Comparison of ENCODE assay signal across 9 cellular contexts in genomic region chr2:238321467-238321866, GRCh38. TPM values are rescaled to one million over a fixed set of nuclear protein-coding genes. Genes with fewer than 3 reads are reported as not detected.
DNase-seq lines count a peak whose midpoint lies in the region; ATAC-seq and TF ChIP-seq lines count a peak whose summit lies in the region.
"Had no signal": no experiment of that assay in that cellular context is flagged by ENCODE, and none has a peak within 500 bp of the region (broad histone marks: within the 10 kb centered on the region; RNA-seq: fewer than 3 reads in every experiment).

No MANE protein-coding gene starts in this region.

- no peak for TF ChIP-seq CTCF in Loucy (conservative IDR thresholded peaks at IDR 0.05; ENCODE audit: low read length)
- no peak for TF ChIP-seq CTCF in neural cell (IDR thresholded peaks at IDR 0.05; ENCODE audit: poor library complexity, severe bottlenecking)
- TF ChIP-seq CTCF in left lung (IDR thresholded peaks at IDR 0.05): no peak

- H3K36me3 ChIP-seq in BLaER1 treated with 17β-estradiol and CSF1 and Interleukin-3, amounts not matched to agents 10 nM and 100 nM: peaks cover 6 to 23% (median 13%) of the 10 kb centered on the region in 11 experiments; a peak in 20 of 22 replicates
- H3K36me3 ChIP-seq in Loucy (ENCODE audit: insufficient read depth, low read length) (no peaks in the 10 kb centered on the region), duodenal mucosa (ENCODE audit: control insufficient read depth in 1 of 2, insufficient read depth in 2 of 2, low read length in 2 of 2) (peaks cover 0 to 3% of the 10 kb centered on the region in 2 donors), neural cell (ENCODE audit: insufficient read depth, low read length) (peaks cover 7% of the 10 kb centered on the region), left lung (peaks cover 0 to under 1% of the 10 kb centered on the region in 2 donors)

- ATAC-seq in HG03025 (IDR thresholded peaks at IDR 0.05; ENCODE audit: low FRiP score, unreplicated experiment): no peak
- no peak for ATAC-seq in HG03520 (IDR thresholded peaks at IDR 0.05; ENCODE audit: unreplicated experiment)
- no peak for ATAC-seq in GM21423 (IDR thresholded peaks at IDR 0.05; ENCODE audit: unreplicated experiment)
- no peak for ATAC-seq in left lung

- H4K20me1 ChIP-seq in BLaER1 treated with 17β-estradiol and CSF1 and Interleukin-3, amounts not matched to agents 10 nM and 100 nM: peaks cover 0 to 24% (median 11%) of the 10 kb centered on the region in 11 experiments; a peak in 12 of 22 replicates
- H4K20me1 ChIP-seq in Loucy (ENCODE audit: insufficient read depth, low read length, poor library complexity, severe bottlenecking) (no peaks in the 10 kb centered on the region), neural cell (ENCODE audit: insufficient read depth) (no peaks in the 10 kb centered on the region)

- H3K9me2 ChIP-seq in Loucy (replicated peaks; ENCODE audit: low read depth, low read length) (no peaks in the 10 kb centered on the region), neural cell (ENCODE audit: insufficient read depth, low read length) (no peaks in the 10 kb centered on the region)

- H3K4me1 ChIP-seq in BLaER1 treated with 17β-estradiol and CSF1 and Interleukin-3, amounts not matched to agents 10 nM and 100 nM: peaks cover 9 to 21% (median 15%) of the 10 kb centered on the region in 10 experiments; a peak in 19 of 20 replicates
- H3K4me1 ChIP-seq in Loucy (ENCODE audit: insufficient read depth, low read length, poor library complexity, severe bottlenecking): peaks cover 12% of the 10 kb centered on the region
- peaks cover 12 to 21% of the 10 kb centered on the region in 2 donors for H3K4me1 ChIP-seq in duodenal mucosa (ENCODE audit: control insufficient read depth in 1 of 2, insufficient read depth in 2 of 2, low read length in 2 of 2)
- peaks cover 7 to 21% of the 10 kb centered on the region in 2 donors for H3K4me1 ChIP-seq in left lung

- no peak for TF ChIP-seq EP300 in neural cell (conservative IDR thresholded peaks at IDR 0.05; ENCODE audit: poor library complexity, severe bottlenecking)

- H3K9ac ChIP-seq in BLaER1 treated with 17β-estradiol and CSF1 and Interleukin-3, amounts not matched to agents 10 nM and 100 nM: peak overlapping the region; percentile 69 to 87 (median 82); a peak in 18 of 22 replicates
- H3K9ac ChIP-seq in Loucy (ENCODE audit: low read depth, low read length, poor library complexity, severe bottlenecking) (peak overlapping the region; percentile 44), duodenal mucosa (ENCODE audit: low read depth in 1 of 2, low read length in 2 of 2) (peak overlapping the region; percentile 59 to 60), neural cell (ENCODE audit: low read length) (peak overlapping the region; percentile 67)

- no peak for TF ChIP-seq RAD21 in neural cell (conservative IDR thresholded peaks at IDR 0.05)

- intact Hi-C loops in left lung (cut with DNase I): no loop called here

- no peaks in the 10 kb centered on the region; a peak in 1 of 22 replicates for H3K27me3 ChIP-seq in BLaER1 treated with 17β-estradiol and CSF1 and Interleukin-3, amounts not matched to agents 10 nM and 100 nM
- H3K27me3 ChIP-seq in Loucy (ENCODE audit: insufficient read depth, low read length, poor library complexity, severe bottlenecking): no peaks in the 10 kb centered on the region
- H3K27me3 ChIP-seq in duodenal mucosa (ENCODE audit: control insufficient read depth in 1 of 2, insufficient read depth in 2 of 2, low read length in 2 of 2): no peaks in the 10 kb centered on the region
- H3K27me3 ChIP-seq in neural cell (ENCODE audit: insufficient read depth, low read depth, low read length): no peaks in the 10 kb centered on the region
- peaks cover 0 to 13% of the 10 kb centered on the region in 2 donors for H3K27me3 ChIP-seq in left lung

- peak overlapping the region; percentile 83 to 97 (median 92) for H3K4me3 ChIP-seq in BLaER1 treated with 17β-estradiol and CSF1 and Interleukin-3, amounts not matched to agents 10 nM and 100 nM
- H3K4me3 ChIP-seq in Loucy (ENCODE audit: low read length, poor library complexity, severe bottlenecking): peak overlapping the region; percentile 84
- H3K4me3 ChIP-seq in duodenal mucosa (ENCODE audit: low read depth in 1 of 2, low read length in 2 of 2): peak overlapping the region; percentile 68 to 78
- H3K4me3 ChIP-seq in neural cell (ENCODE audit: low read length): peak overlapping the region; percentile 82
- peak overlapping the region in 1 of 2 donors; percentile 67 for H3K4me3 ChIP-seq in left lung

- H2AFZ ChIP-seq in Loucy (ENCODE audit: low read length): peak overlapping the region; percentile 17; the same call in 1 of the 2 replicates
- no peak overlapping the region for H2AFZ ChIP-seq in neural cell (ENCODE audit: low read depth, low read length)

- no peaks in the 10 kb centered on the region for H3K9me3 ChIP-seq in BLaER1 treated with 17β-estradiol and CSF1 and Interleukin-3, amounts not matched to agents 10 nM and 100 nM (replicated peaks in 1 of 11)
- H3K9me3 ChIP-seq in Loucy (ENCODE audit: insufficient read depth, low read depth, low read length) (no peaks in the 10 kb centered on the region), duodenal mucosa (ENCODE audit: control insufficient read depth in 1 of 2, low read length in 2 of 2) (no peaks in the 10 kb centered on the region), neural cell (ENCODE audit: low read length) (no peaks in the 10 kb centered on the region), left lung (no peaks in the 10 kb centered on the region)
- H3K9me3 ChIP-seq: mucosa of descending colon had no signal

- H3F3A ChIP-seq in Loucy (ENCODE audit: low read depth) (no peaks in the 10 kb centered on the region), neural cell (ENCODE audit: insufficient read depth, low read length, poor library complexity, severe bottlenecking) (no peaks in the 10 kb centered on the region)

- peak overlapping the region; percentile 74 to 96 (median 91) for H3K4me2 ChIP-seq in BLaER1 treated with 17β-estradiol and CSF1 and Interleukin-3, amounts not matched to agents 10 nM and 100 nM
- peak overlapping the region; percentile 75 for H3K4me2 ChIP-seq in Loucy (ENCODE audit: low read depth, low read length, poor library complexity, severe bottlenecking)
- peak overlapping the region; percentile 57 for H3K4me2 ChIP-seq in neural cell (ENCODE audit: low read length)

- H3K27ac ChIP-seq in BLaER1 treated with 17β-estradiol and CSF1 and Interleukin-3, amounts not matched to agents 10 nM and 100 nM: no peak overlapping the region
- no peak overlapping the region for H3K27ac ChIP-seq in duodenal mucosa (ENCODE audit: low read depth, low read length)
- H3K27ac ChIP-seq in neural cell (ENCODE audit: low read length): no peak overlapping the region
- H3K27ac ChIP-seq in left lung: no peak overlapping the region

- no peak for DNase-seq in left lung
- DNase-seq: mucosa of descending colon had no signal

- no peaks in the 10 kb centered on the region for H3K79me2 ChIP-seq in Loucy (ENCODE audit: insufficient read depth, low read length)
- H3K79me2 ChIP-seq in neural cell (replicated peaks; ENCODE audit: insufficient read depth, low read length): peaks cover 12% of the 10 kb centered on the region

TF ChIP-seq in neural cell, 6 proteins besides CTCF, POLR2A, EP300 and RAD21:
- TF ChIP-seq EZH2 (IDR thresholded peaks at IDR 0.05; ENCODE audit: borderline replicate concordance, insufficient read depth, low read length, poor library complexity, severe bottlenecking) (no peak), TAF1 (IDR thresholded peaks at IDR 0.05; ENCODE audit: low read depth) (no peak), MXI1 (conservative IDR thresholded peaks at IDR 0.05; ENCODE audit: poor library complexity, severe bottlenecking) (no peak), POLR2AphosphoS5 (IDR thresholded peaks at IDR 0.05) (no peak), SMC3 (conservative IDR thresholded peaks at IDR 0.05; ENCODE audit: poor library complexity) (no peak), REST (IDR thresholded peaks at IDR 0.05; ENCODE audit: borderline replicate concordance) (no peak)
TF ChIP-seq in neural cell: peak in this region for 0.

RNA-seq across cellular contexts. Expression of gene TRAF3IP1, which starts 1.1 kb away (rescaled TPM):
- polyA plus RNA-seq in neural cell: 11.9 and 12.5 TPM in 2 replicates
- polyA minus RNA-seq in neural cell: 16.1 and 21.5 TPM in 2 replicates
- total RNA-seq in left lung: 10 to 100 TPM; 11.6 to 21.2 TPM

RNA-seq across cellular contexts. Expression of gene PER2, which starts 33.1 kb away (rescaled TPM):
- 2.6 and 3.2 TPM in 2 replicates for polyA plus RNA-seq in neural cell
- 10.2 and 11.9 TPM in 2 replicates for polyA minus RNA-seq in neural cell
- 10 to 100 TPM in 1 of 2 donors, 1 to 10 TPM in 1; 7.7 to 14.2 TPM for total RNA-seq in left lung
